Comparison of ENCODE assay signal across 8 cellular contexts in genomic region chr20:461254-462198, GRCh38. TPM values are rescaled to one million over a fixed set of nuclear protein-coding genes. Genes with fewer than 3 reads are reported as not detected.
A peak's percentile ranks its signal among the peaks of the same experiment; 100 is the strongest.
DNase-seq lines count a peak whose midpoint lies in the region; ATAC-seq and TF ChIP-seq lines count a peak whose summit lies in the region.

No MANE protein-coding gene starts in this region.

- peak overlapping the region; percentile 93 for H3K4me3 Mint-ChIP-seq in activated T-cell treated with anti-CD3 and anti-CD28 coated beads, Interleukin-2, amount 50 U/mL, for 4 hours
- H3K4me3 Mint-ChIP-seq in nephron progenitor cell = peak overlapping the region; percentile 97

- H3K9me3 ChIP-seq in A673 (ENCODE audit: low read depth, low read length, poor library complexity, severe bottlenecking) (no peaks in the 10 kb centered on the region), thoracic aorta (no peaks in the 10 kb centered on the region)

- BruUV-seq in A673 (replicated peaks; lab: Mats Ljungman, UMichigan) = no TSS peak

- intact Hi-C loops in A673 (cut with micrococcal nuclease; ENCODE audit: unreplicated experiment) = no loop called here

- peaks cover 41% of the 10 kb centered on the region for H3K4me1 Mint-ChIP-seq in activated T-cell treated with anti-CD3 and anti-CD28 coated beads, Interleukin-2, amount 50 U/mL, for 4 hours (ENCODE audit: low read depth)
- H3K4me1 Mint-ChIP-seq in nephron progenitor cell = peaks cover 42% of the 10 kb centered on the region

- H3K4me3 ChIP-seq in A673 (ENCODE audit: low read depth, low read length, poor library complexity, severe bottlenecking) = peak overlapping the region; percentile 91
- H3K4me3 ChIP-seq in thoracic aorta = peak overlapping the region; percentile 80

- ATAC-seq in GM18511 (IDR thresholded peaks at IDR 0.05; ENCODE audit: unreplicated experiment) (peak; percentile 40), HG03039 (IDR thresholded peaks at IDR 0.05; ENCODE audit: unreplicated experiment) (peak; percentile 38), thoracic aorta (ENCODE audit: insufficient number of reproducible peaks, low FRiP score, low read depth) (peak; percentile 37)
- ATAC-seq in activated T-cell treated with anti-CD3 and anti-CD28 coated beads, Interleukin-2, amount 50 U/mL, for 4 hours = peak; percentile 47 to 53

- peaks cover 15% of the 10 kb centered on the region for H3K4me1 ChIP-seq in A673 (ENCODE audit: insufficient read depth, low read length, poor library complexity, severe bottlenecking)
- H3K4me1 ChIP-seq in thoracic aorta (ENCODE audit: control insufficient read depth in 1 of 2, low read depth in 2 of 2) = peaks cover 14 to 30% of the 10 kb centered on the region in 2 donors

- no peaks in the 10 kb centered on the region for H3K27me3 Mint-ChIP-seq in activated T-cell treated with anti-CD3 and anti-CD28 coated beads, Interleukin-2, amount 50 U/mL, for 4 hours (ENCODE audit: low read depth)
- peaks cover 7% of the 10 kb centered on the region for H3K27me3 Mint-ChIP-seq in nephron progenitor cell (ENCODE audit: low read depth, poor library complexity)

- no peaks in the 10 kb centered on the region for H3K9me3 Mint-ChIP-seq in activated T-cell treated with anti-CD3 and anti-CD28 coated beads, Interleukin-2, amount 50 U/mL, for 4 hours
- peaks cover 15% of the 10 kb centered on the region for H3K9me3 Mint-ChIP-seq in nephron progenitor cell

- TF ChIP-seq CTCF in A673 (conservative IDR thresholded peaks at IDR 0.05; ENCODE audit: low read depth, low read length) (no peak), nephron progenitor cell (IDR thresholded peaks at IDR 0.05) (no peak), thoracic aorta (IDR thresholded peaks at IDR 0.05) (no peak)

- CTCF ChIA-PET in A673 (lab: Charles Lee) = no interaction called here

- DNase-seq in A673 (ENCODE audit: low spot score) = peak; percentile 62
- peak; percentile 73 for DNase-seq in NCI-H510A treated with DMSO at 0.1 percent for 48 hours (lab: John Stamatoyannopoulos, UW)
- DNase-seq in activated T-cell treated with anti-CD3 and anti-CD28 coated beads, Interleukin-2, amount 50 U/mL, for 4 hours = peak; percentile 36
- DNase-seq in fibroblast of gingiva (ENCODE audit: low read depth) = peak; percentile 36
- peak; percentile 65 for DNase-seq in nephron progenitor cell
- no peak for DNase-seq in thoracic aorta (ENCODE audit: low spot score)

- no peaks in the 10 kb centered on the region for H3K36me3 ChIP-seq in A673 (ENCODE audit: insufficient read depth, low read length, poor library complexity, severe bottlenecking)
- no peaks in the 10 kb centered on the region for H3K36me3 ChIP-seq in thoracic aorta

- peaks cover 5% of the 10 kb centered on the region for H3K36me3 Mint-ChIP-seq in activated T-cell treated with anti-CD3 and anti-CD28 coated beads, Interleukin-2, amount 50 U/mL, for 4 hours (ENCODE audit: insufficient read depth)
- H3K36me3 Mint-ChIP-seq in nephron progenitor cell (ENCODE audit: low read depth) = peaks cover 5% of the 10 kb centered on the region

- peak overlapping the region; percentile 83 for H3K27ac Mint-ChIP-seq in nephron progenitor cell

- H3K27ac ChIP-seq in A673 (ENCODE audit: low read depth, low read length, poor library complexity, severe bottlenecking) = peak overlapping the region; percentile 91
- H3K27ac ChIP-seq in thoracic aorta = peak overlapping the region; percentile 83 to 88

- POLR2A ChIA-PET in A673 (lab: Charles Lee; ENCODE audit: low non-redundant PET) = no interaction called here

- H3K27me3 ChIP-seq in A673 (replicated peaks; ENCODE audit: insufficient read depth, low read depth, low read length, poor library complexity) (no peaks in the 10 kb centered on the region), thoracic aorta (replicated peaks; ENCODE audit: insufficient read depth) (no peaks in the 10 kb centered on the region)

RNA-seq across cellular contexts. Expression of gene TBC1D20, which starts 0.8 kb away (rescaled TPM):
- total RNA-seq in A673 (2021) (31.8 and 34.3 TPM in 2 replicates), thoracic aorta (10 to 100 TPM; 33.8 to 40.0 TPM)
- 10 to 100 TPM; 21.2 to 25.5 (median 23.9) TPM for total RNA-seq in activated T-cell treated with anti-CD3 and anti-CD28 coated beads, Interleukin-2, amount 50 U/mL, for 4 hours

RNA-seq across cellular contexts. Expression of gene RBCK1, which starts 53.4 kb away (rescaled TPM):
- 71.9 and 72.0 TPM in 2 replicates for total RNA-seq in A673 (2021)
- 100 to 1,000 TPM in 2 of 3 donors, 10 to 100 TPM in 1; 87.1 to 104 (median 103) TPM for total RNA-seq in activated T-cell treated with anti-CD3 and anti-CD28 coated beads, Interleukin-2, amount 50 U/mL, for 4 hours
- total RNA-seq in thoracic aorta = 100 to 1,000 TPM in 1 of 2 donors, 10 to 100 TPM in 1; 84.0 to 102 TPM
